In the genomic region with DNA sequence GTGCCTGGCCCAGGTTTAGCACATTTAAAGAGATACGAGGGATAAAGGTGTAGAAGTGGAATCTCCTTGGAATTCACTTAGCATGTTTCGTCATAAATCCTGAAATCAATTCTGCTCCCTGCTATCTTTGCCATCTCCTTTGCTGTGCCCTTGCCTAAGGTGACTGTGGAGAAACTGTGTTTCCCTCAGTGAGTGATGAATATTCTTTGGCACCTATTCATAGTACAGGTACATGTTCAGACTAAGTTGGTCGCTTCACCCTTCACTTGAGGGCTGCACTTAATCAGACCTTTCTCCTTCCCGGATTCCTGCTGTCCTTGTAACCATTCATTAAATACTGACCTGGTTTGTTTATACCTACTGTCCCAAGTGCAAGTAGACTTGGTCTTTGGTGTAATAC, we compare ENCODE assay signal across 16 cellular contexts. TPM values are rescaled to one million over a fixed set of nuclear protein-coding genes. Genes with fewer than 3 reads are reported as not detected.
DNase-seq lines count a peak whose midpoint lies in the region; ATAC-seq, FAIRE-seq and TF ChIP-seq lines count a peak whose summit lies in the region.
"Had no signal": no experiment of that assay in that cellular context is flagged by ENCODE, and none has a peak within 500 bp of the region (broad histone marks: within the 10 kb centered on the region; RNA-seq: fewer than 3 reads in every experiment).

No MANE protein-coding gene starts in this region.

- H2AFZ ChIP-seq in astrocyte (ENCODE audit: low read depth, low read length) (no peak overlapping the region), keratinocyte (ENCODE audit: control insufficient read depth, low read length) (no peak overlapping the region)
- H2AFZ ChIP-seq: GM23338 had no signal

- H3K4me3 Mint-ChIP-seq in astrocyte (ENCODE audit: unreplicated experiment) = no peak overlapping the region
- H3K4me3 Mint-ChIP-seq: CD4-positive, CD25-positive, alpha-beta regulatory T cell; GM23338 had no signal

- no peaks in the 10 kb centered on the region for H3K27me3 Mint-ChIP-seq in astrocyte (ENCODE audit: low read depth, unreplicated experiment)
- H3K27me3 Mint-ChIP-seq: CD4-positive, CD25-positive, alpha-beta regulatory T cell had no signal

- no peaks in the 10 kb centered on the region for H3K27me3 ChIP-seq in RWPE2 (ENCODE audit: insufficient read depth, poor library complexity, severe bottlenecking)
- H3K27me3 ChIP-seq in astrocyte (ENCODE audit: insufficient read depth, low read length) = no peaks in the 10 kb centered on the region
- H3K27me3 ChIP-seq in keratinocyte (ENCODE audit: control insufficient read depth, extremely low read depth, insufficient read depth, low read length) = no peaks in the 10 kb centered on the region
- H3K27me3 ChIP-seq: BLaER1 treated with 17β-estradiol and CSF1 and Interleukin-3, amounts not matched to agents 10 nM and 100 nM had no signal

- intact Hi-C loops in posterior cingulate gyrus (cut with DNase I) = no loop called here

- peaks cover 8% of the 10 kb centered on the region for H3K4me1 ChIP-seq in RWPE2 (ENCODE audit: insufficient read depth, poor library complexity, severe bottlenecking)
- no peaks in the 10 kb centered on the region for H3K4me1 ChIP-seq in astrocyte (ENCODE audit: insufficient read depth, low read length)
- H3K4me1 ChIP-seq in keratinocyte (ENCODE audit: control insufficient read depth, extremely low read depth, insufficient read depth, low read length) = peaks cover 15% of the 10 kb centered on the region
- H3K4me1 ChIP-seq: BLaER1 treated with 17β-estradiol and CSF1 and Interleukin-3, amounts not matched to agents 10 nM and 100 nM; HAP-1 had no signal

- peaks cover 18% of the 10 kb centered on the region for H4K20me1 ChIP-seq in astrocyte (ENCODE audit: insufficient read depth, low read length)
- H4K20me1 ChIP-seq in keratinocyte (ENCODE audit: control insufficient read depth, extremely low read depth, insufficient read depth, low read length) = no peaks in the 10 kb centered on the region
- H4K20me1 ChIP-seq: BLaER1 treated with 17β-estradiol and CSF1 and Interleukin-3, amounts not matched to agents 10 nM and 100 nM had no signal

- H3K4me1 Mint-ChIP-seq in astrocyte (ENCODE audit: low read depth, unreplicated experiment) = peaks cover 10% of the 10 kb centered on the region

- no peak overlapping the region for H3K4me3 ChIP-seq in RWPE2 (ENCODE audit: severe bottlenecking)
- H3K4me3 ChIP-seq in astrocyte (ENCODE audit: insufficient read depth, low read depth, low read length) = no peak overlapping the region
- no peak overlapping the region for H3K4me3 ChIP-seq in keratinocyte (ENCODE audit: control insufficient read depth in 2 of 3, extremely low read depth in 1 of 3, insufficient read depth in 2 of 3, low read depth in 1 of 3, low read length in 3 of 3)
- H3K4me3 ChIP-seq: BLaER1 treated with 17β-estradiol and CSF1 and Interleukin-3, amounts not matched to agents 10 nM and 100 nM; GM23338; HAP-1 had no signal

- H3K36me3 ChIP-seq in RWPE2 (ENCODE audit: low read depth) = peaks cover 10% of the 10 kb centered on the region
- H3K36me3 ChIP-seq in astrocyte (ENCODE audit: insufficient read depth, low read length) = no peaks in the 10 kb centered on the region
- no peaks in the 10 kb centered on the region for H3K36me3 ChIP-seq in keratinocyte (ENCODE audit: control insufficient read depth in 2 of 2, extremely low read depth in 1 of 2, insufficient read depth in 2 of 2, low read length in 2 of 2)
- H3K36me3 ChIP-seq: HAP-1 had no signal

- H3K9me1 ChIP-seq in keratinocyte (ENCODE audit: control insufficient read depth, extremely low read depth, insufficient read depth, low read length) = no peaks in the 10 kb centered on the region

- H3K4me2 ChIP-seq in astrocyte (ENCODE audit: low read length) = no peak overlapping the region
- H3K4me2 ChIP-seq in keratinocyte (ENCODE audit: control insufficient read depth, extremely low read depth, insufficient read depth, low read depth, low read length) = peak overlapping the region; percentile 17
- H3K4me2 ChIP-seq: BLaER1 treated with 17β-estradiol and CSF1 and Interleukin-3, amounts not matched to agents 10 nM and 100 nM; GM23338 had no signal

- H3K9ac ChIP-seq in astrocyte (ENCODE audit: low read length) (no peak overlapping the region), keratinocyte (ENCODE audit: control insufficient read depth, extremely low read depth, insufficient read depth, low read length) (no peak overlapping the region)
- H3K9ac ChIP-seq: BLaER1 treated with 17β-estradiol and CSF1 and Interleukin-3, amounts not matched to agents 10 nM and 100 nM had no signal

- H3K36me3 Mint-ChIP-seq in astrocyte (ENCODE audit: low read depth, unreplicated experiment) = peaks cover 4% of the 10 kb centered on the region

- no peaks in the 10 kb centered on the region for H3K9me3 Mint-ChIP-seq in astrocyte (ENCODE audit: unreplicated experiment)
- H3K9me3 Mint-ChIP-seq: CD4-positive, CD25-positive, alpha-beta regulatory T cell; GM23338 had no signal

- ATAC-seq in RWPE2 (ENCODE audit: low read depth) (peak; percentile 46; the same call in 2 of the 3 replicates), HG03521 (IDR thresholded peaks at IDR 0.05; ENCODE audit: unreplicated experiment) (no peak)
- ATAC-seq: HepG2 had no signal

- H3K79me2 ChIP-seq in astrocyte (ENCODE audit: insufficient read depth, low read length) = peaks cover 31% of the 10 kb centered on the region
- H3K79me2 ChIP-seq in keratinocyte (ENCODE audit: control insufficient read depth, insufficient read depth, low read length) = peaks cover 3% of the 10 kb centered on the region

- no peak overlapping the region for H3K27ac Mint-ChIP-seq in astrocyte (ENCODE audit: unreplicated experiment)
- H3K27ac Mint-ChIP-seq: GM23338 had no signal

- no peak overlapping the region for H3K27ac ChIP-seq in RWPE2 (ENCODE audit: poor library complexity, severe bottlenecking)
- H3K27ac ChIP-seq in astrocyte (ENCODE audit: low read depth, low read length) = no peak overlapping the region
- peak overlapping the region; percentile 51 for H3K27ac ChIP-seq in epithelial cell of prostate
- H3K27ac ChIP-seq in keratinocyte (ENCODE audit: control insufficient read depth, insufficient read depth, low read length) = no peak overlapping the region
- H3K27ac ChIP-seq: BLaER1 treated with 17β-estradiol and CSF1 and Interleukin-3, amounts not matched to agents 10 nM and 100 nM had no signal

- H3K9me3 ChIP-seq in RWPE2 (ENCODE audit: severe bottlenecking) (no peaks in the 10 kb centered on the region), astrocyte (ENCODE audit: insufficient read depth, low read depth, low read length) (no peaks in the 10 kb centered on the region), keratinocyte (ENCODE audit: control insufficient read depth, low read depth, low read length) (no peaks in the 10 kb centered on the region)
- H3K9me3 ChIP-seq: HAP-1 had no signal

- DNase-seq in RWPE2 (ENCODE audit: low spot score) (no peak), astrocyte (ENCODE audit: low read depth) (no peak), epithelial cell of prostate (ENCODE audit: low read depth, low spot score) (no peak), keratinocyte (ENCODE audit: low read depth, low spot score) (no peak), NCI-H524 treated with DMSO at 0.1 percent for 48 hours (lab: John Stamatoyannopoulos, UW) (no peak), posterior cingulate gyrus (no peak), GF-D8 (lab: John Stamatoyannopoulos, UW) (no peak)
- DNase-seq: ACHN; CD4-positive, CD25-positive, alpha-beta regulatory T cell; DMS53 had no signal

- FAIRE-seq in astrocyte (lab: Jason Lieb, UNC) (peak; percentile 49), keratinocyte (lab: Jason Lieb, UNC) (peak; percentile 91)
- FAIRE-seq: HepG2, HTR-8/SVneo had no signal

- dilution Hi-C loops in keratinocyte (cut with MboI; ENCODE audit: extremely low pct_ligation_motif_present, low sequenced_read_pairs) = no loop called here

- TF ChIP-seq CTCF in RWPE2 (IDR thresholded peaks at IDR 0.05; ENCODE audit: poor library complexity, severe bottlenecking) = no peak
- no peak for TF ChIP-seq CTCF in astrocyte (IDR thresholded peaks at IDR 0.05; ENCODE audit: insufficient read depth, low read depth, low read length)
- TF ChIP-seq CTCF in keratinocyte (optimal IDR thresholded peaks at IDR 0.05 in 1 of 3, IDR thresholded peaks at IDR 0.05 in 1 of 3, conservative IDR thresholded peaks at IDR 0.05 in 1 of 3; ENCODE audit: extremely low read depth in 1 of 3, insufficient read depth in 2 of 3, low read length in 3 of 3) = no peak

RNA-seq across cellular contexts. Expression of gene PCCA, which starts 17.8 kb away (rescaled TPM):
- total RNA-seq in astrocyte = 11.3 and 13.9 TPM in 2 replicates
- 3.6 to 8.1 TPM (median 4.1 TPM) in 3 replicates for polyA plus RNA-seq in keratinocyte
- 15.5 TPM for polyA plus RNA-seq in keratinocyte (2011; ENCODE audit: low read depth)
- polyA plus RNA-seq in keratinocyte (2011; cell fraction: cytosol; rRNA removed) = 2.8 and 5.8 TPM in 2 replicates
- 9.5 and 13.4 TPM in 2 replicates for polyA plus RNA-seq in keratinocyte (2011; cell fraction: nucleus; rRNA removed)
- 8.0 and 10.0 TPM in 2 replicates for polyA plus RNA-seq in keratinocyte (2012; ENCODE audit: low replicate concordance)
- 1.2 to 24.2 TPM (median 12.8 TPM) in 3 replicates for polyA minus RNA-seq in keratinocyte
- polyA minus RNA-seq in keratinocyte (2011; cell fraction: cytosol; rRNA and poly(A)+ RNA removed) = 10.7 TPM
- polyA minus RNA-seq in keratinocyte (2011; cell fraction: nucleus; rRNA and poly(A)+ RNA removed) = 12.6 and 29.6 TPM in 2 replicates
